In genomic region chr7:27143022-27143949, GRCh38 we compare ENCODE assay signal across 8 cellular contexts. TPM values are rescaled to one million over a fixed set of nuclear protein-coding genes. Genes with fewer than 3 reads are reported as not detected.
DNase-seq lines count a peak whose midpoint lies in the region; ATAC-seq and TF ChIP-seq lines count a peak whose summit lies in the region.

TSS of gene HOXA5 (minus strand) at chr7:27143681. CDS start at chr7:27143607, 74 bp downstream.

- intact Hi-C loops in adrenal gland (cut with DNase I) = loop anchor here (5.0 kb wide), 1 partner anchor 286 kb away; no protein-coding TSS in a partner anchor

- TF ChIP-seq CTCF in adrenal gland (IDR thresholded peaks at IDR 0.05) = peak; percentile 71 to 96 (median 90)

- DNase-seq in CD1c-positive myeloid dendritic cell (ENCODE audit: extremely low spot score) (peak; percentile 67), HuH-7.5 (ENCODE audit: low spot score) (peak; percentile 99), adrenal gland (peak; percentile 90 to 96 (median 93)), iPS-NIHi7 (ENCODE audit: extremely low spot score) (peak; percentile 87), mucosa of gallbladder (ENCODE audit: low spot score) (no peak)
- DNase-seq in activated effector memory CD4-positive, alpha-beta T cell treated with Interleukin-2 at 50 U/mL for 16 hours = no peak

- H3K4me1 ChIP-seq in adrenal gland (replicated peaks in 1 of 2) (peaks cover 14 to 21% of the 10 kb centered on the region in 2 donors), skeletal muscle tissue (ENCODE audit: control insufficient read depth in 3 of 3, insufficient read depth in 3 of 3, low read length in 3 of 3) (peaks cover 14 to 21% (median 17%) of the 10 kb centered on the region in 3 donors)

- H3K27ac ChIP-seq in adrenal gland (peak within 1 kb of the TSS; percentile 94 to 99 (median 99)), skeletal muscle tissue (ENCODE audit: low read depth, low read length) (no peak within 1 kb of the TSS)

- WGBS in adrenal gland, 4 donors = 10 to 42% (median 22%) methylated on average over 39 to 86 of the region's 86 CpGs

- no peaks in the 10 kb centered on the region for H3K9me3 ChIP-seq in adrenal gland (replicated peaks in 1 of 3)
- no peaks in the 10 kb centered on the region for H3K9me3 ChIP-seq in skeletal muscle tissue (ENCODE audit: control insufficient read depth in 3 of 3, low read length in 3 of 3)

- ATAC-seq in GM19452 (IDR thresholded peaks at IDR 0.05; ENCODE audit: unreplicated experiment) = no peak

- no peaks in the 10 kb centered on the region for H3K27me3 ChIP-seq in adrenal gland
- no peaks in the 10 kb centered on the region for H3K27me3 ChIP-seq in skeletal muscle tissue (ENCODE audit: control insufficient read depth in 3 of 3, insufficient read depth in 3 of 3, low read length in 3 of 3)

- H3K36me3 ChIP-seq in adrenal gland (replicated peaks in 1 of 2) (peaks cover 0 to 12% of the 10 kb centered on the region in 2 donors), skeletal muscle tissue (ENCODE audit: control insufficient read depth in 3 of 3, insufficient read depth in 3 of 3, low read length in 3 of 3) (peaks cover 17 to 49% (median 28%) of the 10 kb centered on the region in 3 donors)

- H3K9ac ChIP-seq in skeletal muscle tissue (ENCODE audit: low read depth in 1 of 3, low read length in 3 of 3) = peak within 1 kb of the TSS in 1 of 3 donors; percentile 60

- H3K4me3 ChIP-seq in adrenal gland (peak within 1 kb of the TSS; percentile 66 to 91 (median 76)), skeletal muscle tissue (ENCODE audit: low read length in 3 of 3) (peak within 1 kb of the TSS; percentile 49 to 63 (median 61))

- peak; percentile 72 to 95 for TF ChIP-seq POLR2A in adrenal gland (IDR thresholded peaks at IDR 0.05)

RNA-seq across cellular contexts. Expression of gene HOXA5, which starts in this region (rescaled TPM):
- total RNA-seq in adrenal gland = 100 to 1,000 TPM in 1 of 8 donors, 10 to 100 TPM in 7; 39.2 to 132 (median 65.7) TPM
- polyA plus RNA-seq in adrenal gland = 10 to 100 TPM; 21.8 to 42.0 (median 25.9) TPM
- total RNA-seq in skeletal muscle tissue = 4.2 TPM
- total RNA-seq in mucosa of gallbladder = 0.81 TPM

Comparison
In these comparisons a context has a peak if more than half of its experiments do, and no peak if none do; other contexts are left out.
1. DNase-seq: peak in CD1c-positive myeloid dendritic cell (single experiment), HuH-7.5 (single experiment), adrenal gland (7 of 7) and iPS-NIHi7 (single experiment); none in mucosa of gallbladder (single experiment) and activated effector memory CD4-positive, alpha-beta T cell treated with Interleukin-2 at 50 U/mL for 16 hours (single experiment).